16 cellular contexts compared by ENCODE assay signal in genomic region chr5:138929571-138929955, GRCh38. TPM values are rescaled to one million over a fixed set of nuclear protein-coding genes. Genes with fewer than 3 reads are reported as not detected.
DNase-seq lines count a peak whose midpoint lies in the region; ATAC-seq and TF ChIP-seq lines count a peak whose summit lies in the region.
"Had no signal": no experiment of that assay in that cellular context is flagged by ENCODE, and none has a peak within 500 bp of the region (broad histone marks: within the 10 kb centered on the region; RNA-seq: fewer than 3 reads in every experiment).

No MANE protein-coding gene starts in this region.

- H3K9me3 Mint-ChIP-seq in stimulated activated effector memory CD8-positive, alpha-beta T cell treated with anti-CD3 and anti-CD28 coated beads, Interleukin-12 subunit alpha, Interleukin-12 subunit beta, amount 100 ng/mL, for 72 hours: no peaks in the 10 kb centered on the region
- H3K9me3 Mint-ChIP-seq: CD4-positive, alpha-beta memory T cell had no signal

- H3K4me3 Mint-ChIP-seq in stimulated activated effector memory CD8-positive, alpha-beta T cell treated with anti-CD3 and anti-CD28 coated beads, Interleukin-12 subunit alpha, Interleukin-12 subunit beta, amount 100 ng/mL, for 72 hours: no peak overlapping the region
- H3K4me3 Mint-ChIP-seq: CD4-positive, alpha-beta memory T cell had no signal

- peaks cover 77 to 94% (median 90%) of the 10 kb centered on the region in 4 donors for H3K36me3 ChIP-seq in esophagus muscularis mucosa
- peaks cover 69 to 100% (median 97%) of the 10 kb centered on the region in 4 donors for H3K36me3 ChIP-seq in stomach

- H3K36me3 Mint-ChIP-seq in stimulated activated effector memory CD8-positive, alpha-beta T cell treated with anti-CD3 and anti-CD28 coated beads, Interleukin-12 subunit alpha, Interleukin-12 subunit beta, amount 100 ng/mL, for 72 hours: peaks cover 68% of the 10 kb centered on the region

- ATAC-seq in stimulated activated effector memory CD8-positive, alpha-beta T cell treated with anti-CD3 and anti-CD28 coated beads, Interleukin-12 subunit alpha, Interleukin-12 subunit beta, amount 100 ng/mL, for 72 hours: no peak
- ATAC-seq: K562 had no signal

- intact Hi-C loops in esophagus muscularis mucosa (cut with DNase I) (no loop called here), stomach (cut with DNase I; ENCODE audit: low total_unique reads) (no loop called here)

- no peaks in the 10 kb centered on the region for H3K27me3 ChIP-seq in esophagus muscularis mucosa
- no peaks in the 10 kb centered on the region for H3K27me3 ChIP-seq in stomach
- H3K27me3 ChIP-seq: BE2C had no signal

- no peak overlapping the region for H3K4me3 ChIP-seq in esophagus muscularis mucosa
- H3K4me3 ChIP-seq in stomach: no peak overlapping the region
- H3K4me3 ChIP-seq: K562, PC-9 had no signal

- no peak for TF ChIP-seq CTCF in esophagus muscularis mucosa (IDR thresholded peaks at IDR 0.05)
- TF ChIP-seq CTCF in stomach (IDR thresholded peaks at IDR 0.05): no peak

- H3K27ac ChIP-seq in esophagus muscularis mucosa (replicated peaks in 1 of 4) (peak overlapping the region in 3 of 4 donors; percentile 5 to 26 (median 18)), stomach (peak overlapping the region in 1 of 5 donors; percentile 39)
- H3K27ac ChIP-seq: PC-9 had no signal

- 91% methylated on average over 4 of the region's 4 CpGs for WGBS in esophagus muscularis mucosa
- 76 to 87% (median 81%) methylated on average over 4 of the region's 4 CpGs for WGBS in stomach, 5 donors

- TF ChIP-seq EP300 in esophagus muscularis mucosa (IDR thresholded peaks at IDR 0.05) (no peak), stomach (IDR thresholded peaks at IDR 0.05) (no peak)

- H3K27ac Mint-ChIP-seq in stimulated activated effector memory CD8-positive, alpha-beta T cell treated with anti-CD3 and anti-CD28 coated beads, Interleukin-12 subunit alpha, Interleukin-12 subunit beta, amount 100 ng/mL, for 72 hours: peak overlapping the region; percentile 41
- H3K27ac Mint-ChIP-seq: CD4-positive, alpha-beta memory T cell had no signal

- H3K4me1 Mint-ChIP-seq in stimulated activated effector memory CD8-positive, alpha-beta T cell treated with anti-CD3 and anti-CD28 coated beads, Interleukin-12 subunit alpha, Interleukin-12 subunit beta, amount 100 ng/mL, for 72 hours: no peaks in the 10 kb centered on the region
- H3K4me1 Mint-ChIP-seq: CD4-positive, alpha-beta memory T cell had no signal

- in situ Hi-C loops in SK-MEL-5 (cut with HindIII; ENCODE audit: low pct_unique_long_range_greater_than_20kb, low sequenced_read_pairs): no loop called here

- TF ChIP-seq POLR2A in esophagus muscularis mucosa (IDR thresholded peaks at IDR 0.05; ENCODE audit: low read depth) (no peak), stomach (IDR thresholded peaks at IDR 0.05) (no peak)

- no peaks in the 10 kb centered on the region for H3K9me3 ChIP-seq in esophagus muscularis mucosa
- no peaks in the 10 kb centered on the region for H3K9me3 ChIP-seq in stomach
- H3K9me3 ChIP-seq: BE2C had no signal

- peak; percentile 96 for DNase-seq in COLO829 (ENCODE audit: low spot score)
- DNase-seq in SK-MEL-5 (ENCODE audit: low read depth, low spot score): peak; percentile 93
- DNase-seq in esophagus muscularis mucosa (ENCODE audit: extremely low spot score): no peak
- DNase-seq in stimulated activated effector memory CD8-positive, alpha-beta T cell treated with anti-CD3 and anti-CD28 coated beads, Interleukin-12 subunit alpha, Interleukin-12 subunit beta, amount 100 ng/mL, for 72 hours (ENCODE audit: low spot score in 2 of 2): no peak
- no peak for DNase-seq in SKM-1 treated with dmso at 0.1 percent for 144 hours (lab: John Stamatoyannopoulos, UW; ENCODE audit: unreplicated experiment)
- DNase-seq in stomach: no peak
- no peak for DNase-seq in HCEC 1CT
- DNase-seq: BE2C; CD4-positive, alpha-beta memory T cell; GF-D8; NCI-H1048; NCI-H2107; PC-9; SHP77 had no signal

- H3K4me1 ChIP-seq in esophagus muscularis mucosa (peaks cover 17 to 25% (median 20%) of the 10 kb centered on the region in 4 donors), stomach (peaks cover 12 to 26% (median 15%) of the 10 kb centered on the region in 4 donors)

RNA-seq across cellular contexts. Expression of gene LRRTM2, which starts 54.4 kb away (rescaled TPM):
- total RNA-seq in SK-MEL-5 (2014; rRNA removed; shearing (Covaris generic)): 1.5 and 2.1 TPM in 2 replicates
- 0.87 and 1.4 TPM in 2 replicates for polyA plus RNA-seq in SK-MEL-5 (2015; cell fraction: cytosol; rRNA removed)
- polyA plus RNA-seq in SK-MEL-5 (2015; cell fraction: nucleus; rRNA removed): 2.0 and 2.6 TPM in 2 replicates
- under 1 TPM; 0.06 to 0.42 (median 0.12) TPM for total RNA-seq in esophagus muscularis mucosa
- 1 to 10 TPM in 1 of 5 donors, not detected in 4; 1.5 TPM for total RNA-seq in stomach
- polyA plus RNA-seq in stomach: under 1 TPM in 1 of 3 donors, not detected in 2; 0.15 TPM
- total RNA-seq: CD4-positive, alpha-beta memory T cell; H1; PC-9 had no signal
- polyA plus RNA-seq: CD4-positive, alpha-beta memory T cell; H1 had no signal

Comparison
In these comparisons a context has a peak if more than half of its experiments do, and no peak if none do; other contexts are left out.
1. DNase-seq: peak in COLO829 (single experiment) and SK-MEL-5 (single experiment); none in esophagus muscularis mucosa (single experiment), stimulated activated effector memory CD8-positive, alpha-beta T cell treated with anti-CD3 and anti-CD28 coated beads, Interleukin-12 subunit alpha, Interleukin-12 subunit beta, amount 100 ng/mL, for 72 hours (0 of 2), SKM-1 treated with dmso at 0.1 percent for 144 hours (single experiment), stomach (single experiment) and HCEC 1CT (single experiment).